Comparison of ENCODE assay signal across 3 cellular contexts in the genomic region with DNA sequence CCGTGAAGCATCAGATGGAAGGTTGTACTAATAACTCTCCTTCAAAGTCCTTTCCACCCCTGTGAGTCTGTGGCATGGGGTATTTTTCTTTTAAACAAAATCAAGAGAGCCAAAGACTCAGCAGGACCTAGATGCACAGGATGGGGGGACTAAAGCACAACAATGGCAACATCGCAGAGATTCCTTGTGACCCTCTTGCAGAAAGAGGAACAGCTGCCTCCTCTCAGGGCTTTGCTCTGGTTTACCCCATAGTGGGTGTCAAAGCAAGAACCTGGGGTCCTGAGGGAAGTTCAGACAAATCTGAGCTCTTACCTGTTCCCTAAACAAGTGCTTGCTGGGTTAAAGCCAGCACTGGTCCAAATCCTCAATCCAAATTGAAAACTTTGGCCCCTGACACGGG.
TF ChIP-seq lines count a peak whose summit lies in the region.

No MANE protein-coding gene starts in this region.

TF ChIP-seq in GM23338, 12 proteins besides CTCF, POLR2A, EP300 and RAD21 (continues in another document):
- no peak for TF ChIP-seq STAT1 (IDR thresholded peaks at IDR 0.05; ENCODE audit: unreplicated experiment)
- TF ChIP-seq CREB1 (CRISPR knock-in tag; IDR thresholded peaks at IDR 0.05; ENCODE audit: low read depth): no peak
- no peak for TF ChIP-seq ZNF331 (CRISPR knock-in tag; IDR thresholded peaks at IDR 0.05; ENCODE audit: low read depth)
- TF ChIP-seq, protein P1, sequence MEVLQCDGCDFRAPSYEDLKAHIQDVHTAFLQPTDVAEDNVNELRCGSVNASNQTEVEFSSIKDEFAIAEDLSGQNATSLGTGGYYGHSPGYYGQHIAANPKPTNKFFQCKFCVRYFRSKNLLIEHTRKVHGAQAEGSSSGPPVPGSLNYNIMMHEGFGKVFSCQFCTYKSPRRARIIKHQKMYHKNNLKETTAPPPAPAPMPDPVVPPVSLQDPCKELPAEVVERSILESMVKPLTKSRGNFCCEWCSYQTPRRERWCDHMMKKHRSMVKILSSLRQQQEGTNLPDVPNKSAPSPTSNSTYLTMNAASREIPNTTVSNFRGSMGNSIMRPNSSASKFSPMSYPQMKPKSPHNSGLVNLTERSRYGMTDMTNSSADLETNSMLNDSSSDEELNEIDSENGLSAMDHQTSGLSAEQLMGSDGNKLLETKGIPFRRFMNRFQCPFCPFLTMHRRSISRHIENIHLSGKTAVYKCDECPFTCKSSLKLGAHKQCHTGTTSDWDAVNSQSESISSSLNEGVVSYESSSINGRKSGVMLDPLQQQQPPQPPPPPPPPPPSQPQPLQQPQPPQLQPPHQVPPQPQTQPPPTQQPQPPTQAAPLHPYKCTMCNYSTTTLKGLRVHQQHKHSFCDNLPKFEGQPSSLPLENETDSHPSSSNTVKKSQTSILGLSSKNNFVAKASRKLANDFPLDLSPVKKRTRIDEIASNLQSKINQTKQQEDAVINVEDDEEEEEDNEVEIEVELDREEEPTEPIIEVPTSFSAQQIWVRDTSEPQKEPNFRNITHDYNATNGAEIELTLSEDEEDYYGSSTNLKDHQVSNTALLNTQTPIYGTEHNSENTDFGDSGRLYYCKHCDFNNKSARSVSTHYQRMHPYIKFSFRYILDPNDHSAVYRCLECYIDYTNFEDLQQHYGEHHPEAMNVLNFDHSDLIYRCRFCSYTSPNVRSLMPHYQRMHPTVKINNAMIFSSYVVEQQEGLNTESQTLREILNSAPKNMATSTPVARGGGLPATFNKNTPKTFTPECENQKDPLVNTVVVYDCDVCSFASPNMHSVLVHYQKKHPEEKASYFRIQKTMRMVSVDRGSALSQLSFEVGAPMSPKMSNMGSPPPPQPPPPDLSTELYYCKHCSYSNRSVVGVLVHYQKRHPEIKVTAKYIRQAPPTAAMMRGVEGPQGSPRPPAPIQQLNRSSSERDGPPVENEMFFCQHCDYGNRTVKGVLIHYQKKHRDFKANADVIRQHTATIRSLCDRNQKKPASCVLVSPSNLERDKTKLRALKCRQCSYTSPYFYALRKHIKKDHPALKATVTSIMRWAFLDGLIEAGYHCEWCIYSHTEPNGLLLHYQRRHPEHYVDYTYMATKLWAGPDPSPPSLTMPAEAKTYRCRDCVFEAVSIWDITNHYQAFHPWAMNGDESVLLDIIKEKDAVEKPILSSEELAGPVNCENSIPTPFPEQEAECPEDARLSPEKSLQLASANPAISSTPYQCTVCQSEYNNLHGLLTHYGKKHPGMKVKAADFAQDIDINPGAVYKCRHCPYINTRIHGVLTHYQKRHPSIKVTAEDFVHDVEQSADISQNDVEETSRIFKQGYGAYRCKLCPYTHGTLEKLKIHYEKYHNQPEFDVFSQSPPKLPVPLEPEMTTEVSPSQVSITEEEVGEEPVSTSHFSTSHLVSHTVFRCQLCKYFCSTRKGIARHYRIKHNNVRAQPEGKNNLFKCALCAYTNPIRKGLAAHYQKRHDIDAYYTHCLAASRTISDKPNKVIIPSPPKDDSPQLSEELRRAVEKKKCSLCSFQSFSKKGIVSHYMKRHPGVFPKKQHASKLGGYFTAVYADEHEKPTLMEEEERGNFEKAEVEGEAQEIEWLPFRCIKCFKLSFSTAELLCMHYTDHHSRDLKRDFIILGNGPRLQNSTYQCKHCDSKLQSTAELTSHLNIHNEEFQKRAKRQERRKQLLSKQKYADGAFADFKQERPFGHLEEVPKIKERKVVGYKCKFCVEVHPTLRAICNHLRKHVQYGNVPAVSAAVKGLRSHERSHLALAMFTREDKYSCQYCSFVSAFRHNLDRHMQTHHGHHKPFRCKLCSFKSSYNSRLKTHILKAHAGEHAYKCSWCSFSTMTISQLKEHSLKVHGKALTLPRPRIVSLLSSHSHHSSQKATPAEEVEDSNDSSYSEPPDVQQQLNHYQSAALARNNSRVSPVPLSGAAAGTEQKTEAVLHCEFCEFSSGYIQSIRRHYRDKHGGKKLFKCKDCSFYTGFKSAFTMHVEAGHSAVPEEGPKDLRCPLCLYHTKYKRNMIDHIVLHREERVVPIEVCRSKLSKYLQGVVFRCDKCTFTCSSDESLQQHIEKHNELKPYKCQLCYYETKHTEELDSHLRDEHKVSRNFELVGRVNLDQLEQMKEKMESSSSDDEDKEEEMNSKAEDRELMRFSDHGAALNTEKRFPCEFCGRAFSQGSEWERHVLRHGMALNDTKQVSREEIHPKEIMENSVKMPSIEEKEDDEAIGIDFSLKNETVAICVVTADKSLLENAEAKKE (CRISPR knock-in tag; IDR thresholded peaks at IDR 0.05): no peak

TF ChIP-seq in GM12878, 131 proteins besides CTCF, POLR2A, EP300 and RAD21:
- TF ChIP-seq SPI1 (IDR thresholded peaks at IDR 0.05; ENCODE audit: borderline replicate concordance, insufficient read depth, low read depth, low read length) (peak; percentile 15; the same call in 1 of the 2 replicates), NFXL1 (IDR thresholded peaks at IDR 0.05; ENCODE audit: borderline replicate concordance) (no peak)

TF ChIP-seq in H1, 55 proteins besides CTCF, POLR2A, EP300 and RAD21:
- TF ChIP-seq, protein P2, sequence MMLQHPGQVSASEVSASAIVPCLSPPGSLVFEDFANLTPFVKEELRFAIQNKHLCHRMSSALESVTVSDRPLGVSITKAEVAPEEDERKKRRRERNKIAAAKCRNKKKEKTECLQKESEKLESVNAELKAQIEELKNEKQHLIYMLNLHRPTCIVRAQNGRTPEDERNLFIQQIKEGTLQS (IDR thresholded peaks at IDR 0.05; ENCODE audit: insufficient read depth, low read depth, low read length): no peak
- TF ChIP-seq CBX5 (IDR thresholded peaks at IDR 0.05; ENCODE audit: low read depth, low read length): no peak
- TF ChIP-seq CEBPB (IDR thresholded peaks at IDR 0.05; ENCODE audit: low read depth, low read length): no peak
- no peak for TF ChIP-seq SP4 (IDR thresholded peaks at IDR 0.05; ENCODE audit: low read length)
- TF ChIP-seq RXRA (IDR thresholded peaks at IDR 0.05; ENCODE audit: insufficient read depth, low read depth, low read length): no peak
- TF ChIP-seq SIRT6 (IDR thresholded peaks at IDR 0.05; ENCODE audit: low read length): no peak
- no peak for TF ChIP-seq SIX5 (IDR thresholded peaks at IDR 0.05; ENCODE audit: low read depth, low read length)
TF ChIP-seq in H1: peak in this region for 0.
